In genomic region chr11:47399860-47400812, GRCh38 we compare ENCODE assay signal across 8 cellular contexts. TPM values are rescaled to one million over a fixed set of nuclear protein-coding genes. Genes with fewer than 3 reads are reported as not detected.
DNase-seq lines count a peak whose midpoint lies in the region; ATAC-seq and TF ChIP-seq lines count a peak whose summit lies in the region.

No MANE protein-coding gene starts in this region.

- DNase-seq in BE2C (no peak), erythroblast (lab: John Stamatoyannopoulos, UW) (peak; percentile 31 to 40), NCI-H2081 (lab: John Stamatoyannopoulos, UW) (no peak), HCEC 1CT (no peak)

- ATAC-seq in GM19025 (IDR thresholded peaks at IDR 0.05; ENCODE audit: low read depth, unreplicated experiment) (peak; percentile 34), HG03175 (IDR thresholded peaks at IDR 0.05; ENCODE audit: unreplicated experiment) (peak; percentile 57)

- no peaks in the 10 kb centered on the region for H3K9me3 ChIP-seq in BE2C
- no peaks in the 10 kb centered on the region for H3K9me3 ChIP-seq in neuron (ENCODE audit: low read length)

- no peak for TF ChIP-seq CTCF in BE2C (IDR thresholded peaks at IDR 0.05; ENCODE audit: low read depth, low read length)
- TF ChIP-seq CTCF in VCaP (conservative IDR thresholded peaks at IDR 0.05), result no peak

- H3K4me3 ChIP-seq in BE2C (ENCODE audit: low read depth, low read length) (peak overlapping the region; percentile 44), neuron (ENCODE audit: low read length) (peak overlapping the region; percentile 40)

- H2AFZ ChIP-seq in neuron (ENCODE audit: low read depth, low read length), result peak overlapping the region; percentile 73

- TF ChIP-seq POLR2A in erythroblast (IDR thresholded peaks at IDR 0.05; ENCODE audit: low read length), result no peak

- H3K27ac ChIP-seq in VCaP, result peak overlapping the region; percentile 15; the same call in 1 of the 2 replicates

- H3K36me3 ChIP-seq in BE2C (no peaks in the 10 kb centered on the region), neuron (ENCODE audit: insufficient read depth, low read length) (no peaks in the 10 kb centered on the region)

- H3K4me1 ChIP-seq in BE2C (peaks cover 5% of the 10 kb centered on the region; the same call in 1 of the 2 replicates), neuron (ENCODE audit: insufficient read depth, low read length) (peaks cover 11% of the 10 kb centered on the region)

- H3K27me3 ChIP-seq in BE2C (no peaks in the 10 kb centered on the region), neuron (ENCODE audit: insufficient read depth, low read length) (no peaks in the 10 kb centered on the region)

RNA-seq across cellular contexts. Expression of gene SLC39A13, which starts 8.3 kb away (rescaled TPM):
- 41.0 TPM for polyA plus RNA-seq in BE2C (2012; ENCODE audit: insufficient read depth, insufficient read length, low read depth)

RNA-seq across cellular contexts. Expression of gene SPI1, which starts 21.8 kb away (rescaled TPM):
- 0.63 TPM for polyA plus RNA-seq in BE2C (2012; ENCODE audit: insufficient read depth, insufficient read length, low read depth)

RNA-seq across cellular contexts. Expression of gene PSMC3, which starts 26.1 kb away (rescaled TPM):
- polyA plus RNA-seq in BE2C (2012; ENCODE audit: insufficient read depth, insufficient read length, low read depth), result 230 TPM

RNA-seq across cellular contexts. Expression of gene MYBPC3, which starts 47.6 kb away (rescaled TPM):
- 0.20 TPM for polyA plus RNA-seq in BE2C (2012; ENCODE audit: insufficient read depth, insufficient read length, low read depth)

RNA-seq across cellular contexts. Expression of gene RAPSN, which starts 48.8 kb away (rescaled TPM):
- polyA plus RNA-seq in BE2C (2012; ENCODE audit: insufficient read depth, insufficient read length, low read depth), result not detected

Comparison
In these comparisons a context has a peak if more than half of its experiments do, and no peak if none do; other contexts are left out.
1. DNase-seq: peak in erythroblast (2 of 2); none in BE2C (single experiment), NCI-H2081 (0 of 2) and HCEC 1CT (single experiment).